9 cellular contexts compared by ENCODE assay signal in genomic region chr1:168623003-168623828, GRCh38. TPM values are rescaled to one million over a fixed set of nuclear protein-coding genes. Genes with fewer than 3 reads are reported as not detected.
DNase-seq lines count a peak whose midpoint lies in the region; ATAC-seq and TF ChIP-seq lines count a peak whose summit lies in the region.
"Had no signal": no experiment of that assay in that cellular context is flagged by ENCODE, and none has a peak within 500 bp of the region (broad histone marks: within the 10 kb centered on the region; RNA-seq: fewer than 3 reads in every experiment).

No MANE protein-coding gene starts in this region.

- H4K20me1 ChIP-seq in PC-3 (ENCODE audit: low read length) = no peaks in the 10 kb centered on the region

- no peak overlapping the region for H3K9ac ChIP-seq in PC-3 (ENCODE audit: low read length)
- no peak overlapping the region for H3K9ac ChIP-seq in skeletal muscle satellite cell (ENCODE audit: low read depth, low read length)

- no peaks in the 10 kb centered on the region for H3K27me3 ChIP-seq in PC-3 (ENCODE audit: low read length)
- H3K27me3 ChIP-seq in skeletal muscle satellite cell (ENCODE audit: control insufficient read depth, insufficient read depth, low read length) = no peaks in the 10 kb centered on the region
- H3K27me3 ChIP-seq in H7 (ENCODE audit: control insufficient read depth, insufficient read depth, low read length) = no peaks in the 10 kb centered on the region
- no peaks in the 10 kb centered on the region for H3K27me3 ChIP-seq in WERI-Rb-1 (ENCODE audit: insufficient read depth, low read depth, severe bottlenecking)

- TF ChIP-seq CTCF in PC-3 (conservative IDR thresholded peaks at IDR 0.05; ENCODE audit: low read depth, low read length) (peak; percentile 50; the same call in 1 of the 2 replicates), WERI-Rb-1 (IDR thresholded peaks at IDR 0.05; ENCODE audit: low read depth, low read length) (no peak)

- H3K9me3 ChIP-seq in PC-3 (ENCODE audit: low read length) (no peaks in the 10 kb centered on the region), skeletal muscle satellite cell (replicated peaks; ENCODE audit: low read length) (no peaks in the 10 kb centered on the region), WERI-Rb-1 (ENCODE audit: severe bottlenecking) (no peaks in the 10 kb centered on the region)

- CTCF ChIA-PET in HEK293T (lab: Yijun Ruan, JAX) (interaction anchor here (0.6 kb wide), 1 partner anchor 47 kb away, joined by 3 read pairs; no protein-coding TSS in a partner anchor), PC-3 (lab: Charles Lee) (interaction anchor here (0.6 to 1.3 kb wide), 2 partner anchors 20 to 484 kb away, joined by 3 to 5 read pairs; no protein-coding TSS in a partner anchor)

- intact Hi-C loops in PC-3 (cut with micrococcal nuclease) = no loop called here

- H3K27ac ChIP-seq in PC-3 (ENCODE audit: low read length) = peak overlapping the region; percentile 16
- H3K27ac ChIP-seq in WERI-Rb-1 = no peak overlapping the region

- H3K9me2 ChIP-seq in PC-3 (replicated peaks; ENCODE audit: low read length) = no peaks in the 10 kb centered on the region

- H3F3A ChIP-seq in PC-3 (ENCODE audit: low read length, unreplicated experiment) = peaks cover 4% of the 10 kb centered on the region

- no peaks in the 10 kb centered on the region for H3K36me3 ChIP-seq in PC-3 (ENCODE audit: low read depth, low read length)
- no peaks in the 10 kb centered on the region for H3K36me3 ChIP-seq in skeletal muscle satellite cell (ENCODE audit: insufficient read depth, low read length)
- H3K36me3 ChIP-seq in H7 (replicated peaks; ENCODE audit: control insufficient read depth, insufficient read depth, low read length) = no peaks in the 10 kb centered on the region
- no peaks in the 10 kb centered on the region for H3K36me3 ChIP-seq in WERI-Rb-1

- peak; percentile 87 for ATAC-seq in PC-3
- no peak for ATAC-seq in GM18498 (IDR thresholded peaks at IDR 0.05; ENCODE audit: unreplicated experiment)
- ATAC-seq in GM21390 (IDR thresholded peaks at IDR 0.05; ENCODE audit: unreplicated experiment) = no peak
- ATAC-seq: activated naive CD8-positive, alpha-beta T cell treated with anti-CD3 and anti-CD28 coated beads, Interleukin-2, amount 50 U/mL, for 24 hours had no signal

- peaks cover 29% of the 10 kb centered on the region for H3K4me1 ChIP-seq in PC-3 (ENCODE audit: insufficient read depth, low read length)
- peaks cover 15% of the 10 kb centered on the region for H3K4me1 ChIP-seq in skeletal muscle satellite cell (ENCODE audit: control insufficient read depth, insufficient read depth, low read length)

- no TSS peak for BruUV-seq in PC-3 (replicated peaks; lab: Mats Ljungman, UMichigan)

- peak; percentile 56 for DNase-seq in HEK293T (ENCODE audit: extremely low spot score)
- peak; percentile 93 for DNase-seq in PC-3
- DNase-seq in fibroblast of peridontal ligament (ENCODE audit: extremely low read depth) = peak; percentile 5
- DNase-seq in H7 = no peak
- no peak for DNase-seq in WERI-Rb-1
- DNase-seq: activated naive CD8-positive, alpha-beta T cell treated with anti-CD3 and anti-CD28 coated beads, Interleukin-2, amount 50 U/mL, for 24 hours had no signal

- H3K4me2 ChIP-seq in PC-3 (ENCODE audit: low read length) (peak overlapping the region; percentile 8; the same call in 1 of the 2 replicates), skeletal muscle satellite cell (ENCODE audit: low read length) (peak overlapping the region; percentile 18)

- no peaks in the 10 kb centered on the region for H3K79me2 ChIP-seq in PC-3 (ENCODE audit: low read length)

- POLR2A ChIA-PET in HEK293T (lab: Yijun Ruan, JAX) = interaction anchor here (0.6 to 1.1 kb wide), 4 partner anchors 9 to 96 kb away, joined by 3 to 5 read pairs (median 3); no protein-coding TSS in a partner anchor
- POLR2A ChIA-PET in PC-3 (lab: Charles Lee; ENCODE audit: unreplicated experiment) = no interaction called here

- peak overlapping the region; percentile 14; the same call in 1 of the 2 replicates for H2AFZ ChIP-seq in PC-3 (ENCODE audit: low read length)

- H3K4me3 ChIP-seq in PC-3 (ENCODE audit: low read length) = no peak overlapping the region
- no peak overlapping the region for H3K4me3 ChIP-seq in skeletal muscle satellite cell (ENCODE audit: low read length)
- no peak overlapping the region for H3K4me3 ChIP-seq in H7 (ENCODE audit: insufficient read depth, low read depth, low read length)
- H3K4me3 ChIP-seq in WERI-Rb-1 (ENCODE audit: low read depth, low read length) = no peak overlapping the region

TF ChIP-seq in HEK293T, 16 proteins besides CTCF, POLR2A, EP300 and RAD21:
- TF ChIP-seq TARDBP (IDR thresholded peaks at IDR 0.05) = no peak
- TF ChIP-seq ELF4 (IDR thresholded peaks at IDR 0.05) = no peak
- TF ChIP-seq BHLHE40 (IDR thresholded peaks at IDR 0.05; ENCODE audit: borderline replicate concordance) = no peak
- no peak for TF ChIP-seq NFRKB (IDR thresholded peaks at IDR 0.05)
- TF ChIP-seq LEF1 (IDR thresholded peaks at IDR 0.05; ENCODE audit: borderline replicate concordance) = no peak
- no peak for TF ChIP-seq PKNOX1 (IDR thresholded peaks at IDR 0.05)
- no peak for TF ChIP-seq SP1 (IDR thresholded peaks at IDR 0.05)
- no peak for TF ChIP-seq CTBP1 (IDR thresholded peaks at IDR 0.05; ENCODE audit: borderline replicate concordance)
- no peak for TF ChIP-seq ZNF384 (IDR thresholded peaks at IDR 0.05)
- TF ChIP-seq ARNT (IDR thresholded peaks at IDR 0.05) = no peak
- TF ChIP-seq L3MBTL2 (conservative IDR thresholded peaks at IDR 0.05) = no peak
- no peak for TF ChIP-seq FOXA1 (IDR thresholded peaks at IDR 0.05)
- no peak for TF ChIP-seq SUZ12 (IDR thresholded peaks at IDR 0.05)
- no peak for TF ChIP-seq HDGF (IDR thresholded peaks at IDR 0.05; ENCODE audit: borderline replicate concordance)
- no peak for TF ChIP-seq FOXK2 (IDR thresholded peaks at IDR 0.05)
- no peak for TF ChIP-seq FOXM1 (IDR thresholded peaks at IDR 0.05; ENCODE audit: borderline replicate concordance)

RNA-seq across cellular contexts. Expression of gene XCL1, which starts 46.8 kb away (rescaled TPM):
- total RNA-seq in PC-3 (2014; rRNA removed) = not detected in 2 replicates
- total RNA-seq in skeletal muscle satellite cell (2012; rRNA removed) = not detected in 2 replicates
- 0.52 and 1.4 TPM in 2 replicates for total RNA-seq in H7 (2014; rRNA removed; shearing (Covaris generic))

Comparison
In these comparisons a context has a peak if more than half of its experiments do, and no peak if none do; other contexts are left out.
1. DNase-seq: peak in HEK293T (single experiment), PC-3 (single experiment) and fibroblast of peridontal ligament (single experiment); none in H7 (single experiment) and WERI-Rb-1 (single experiment).